Comparison of ENCODE assay signal across 30 cellular contexts in genomic region chr15:81962438-81962837, GRCh38.
"Had no signal": no experiment of that assay in that cellular context is flagged by ENCODE, and none has a peak within 500 bp of the region (broad histone marks: within the 10 kb centered on the region; RNA-seq: fewer than 3 reads in every experiment).

No MANE protein-coding gene starts in this region.

- H3K4me1 ChIP-seq: adrenal gland, body of pancreas, breast epithelium had no signal

- H3K9me3 ChIP-seq: adrenal gland, body of pancreas, breast epithelium had no signal

- H3K36me3 ChIP-seq: adrenal gland, brain microvascular endothelial cell, breast epithelium had no signal

- ATAC-seq: activated CD8-positive, alpha-beta T cell treated with anti-CD3 and anti-CD28 coated beads for 36 hours; activated naive CD4-positive, alpha-beta T cell treated with anti-CD3 and anti-CD28 coated beads, Interleukin-2, amount 50 U/mL, for 72 hours; activated T-cell treated with anti-CD3 and anti-CD28 coated beads, Interleukin-2, amount 50 U/mL, for 4 hours; activated T-cell treated with anti-CD3 and anti-CD28 coated beads, Interleukin-2, amount 50 U/mL, for 72 hours; activated T-helper 17 cell treated with anti-CD3 and anti-CD28 coated beads, Interleukin-2, amount 50 U/mL, for 72 hours; body of pancreas had no signal

- DNase-seq: activated B cell treated with CpG ODN at 0.5 μM for 24 hours; activated CD4-positive, alpha-beta memory T cell treated with anti-CD3 and anti-CD28 coated beads for 36 hours; activated CD4-positive, alpha-beta T cell treated with anti-CD3 and anti-CD28 coated beads for 4 hours; activated CD4-positive, alpha-beta T cell treated with anti-CD3 and anti-CD28 coated beads, Interleukin-2, amount 10 ng/mL, durations not matched to agents 24 days and 14 days; activated CD4-positive, alpha-beta T cell treated with anti-CD3 and anti-CD28 coated beads, Interleukin-2, amount 50 U/mL, for 1 hour; activated CD4-positive, alpha-beta T cell treated with anti-CD3 and anti-CD28 coated beads, Interleukin-2, amount 50 U/mL, for 4 hours; activated CD4-positive, CD25-positive, alpha-beta regulatory T cell treated with anti-CD3 and anti-CD28 coated beads, Interleukin-2, amount 50 U/mL, for 72 hours; activated CD8-positive, alpha-beta memory T cell treated with anti-CD3 and anti-CD28 coated beads, Interleukin-2, amount 50 U/mL, for 4 hours; activated CD8-positive, alpha-beta T cell treated with anti-CD3 and anti-CD28 coated beads for 36 hours; activated effector memory CD4-positive, alpha-beta T cell treated with anti-CD3 and anti-CD28 coated beads, Interleukin-2, amount 50 U/mL, for 16 hours; activated gamma-delta T cell treated with Interleukin-2 at 50 U/mL for 16 hours; activated naive CD4-positive, alpha-beta T cell; activated naive CD4-positive, alpha-beta T cell treated with anti-CD3 and anti-CD28 coated beads for 36 hours; activated naive CD4-positive, alpha-beta T cell treated with anti-CD3 and anti-CD28 coated beads, Interleukin-2, amount 50 U/mL, for 16 hours; activated naive CD8-positive, alpha-beta T cell treated with anti-CD3 and anti-CD28 coated beads for 36 hours; activated T-cell treated with anti-CD3 and anti-CD28 coated beads for 4 hours; activated T-cell treated with anti-CD3 and anti-CD28 coated beads, Interleukin-2, amount 50 U/mL, for 1 hour; activated T-cell treated with anti-CD3 and anti-CD28 coated beads, Interleukin-2, amount 50 U/mL, for 4 hours; activated T-cell treated with anti-CD3 and anti-CD28 coated beads, Interleukin-2, amount 50 U/mL, for 72 hours; adrenal gland; amniotic stem cell; aorta; body of pancreas; brain microvascular endothelial cell; central memory CD4-positive, alpha-beta T cell; T-helper 9 cell had no signal

- H3K27ac ChIP-seq: adrenal gland, body of pancreas, brain microvascular endothelial cell, breast epithelium, VCaP had no signal

- H3K4me3 ChIP-seq: adrenal gland, body of pancreas, breast epithelium had no signal
